Comparison of ENCODE assay signal across 29 cellular contexts in the genomic region with DNA sequence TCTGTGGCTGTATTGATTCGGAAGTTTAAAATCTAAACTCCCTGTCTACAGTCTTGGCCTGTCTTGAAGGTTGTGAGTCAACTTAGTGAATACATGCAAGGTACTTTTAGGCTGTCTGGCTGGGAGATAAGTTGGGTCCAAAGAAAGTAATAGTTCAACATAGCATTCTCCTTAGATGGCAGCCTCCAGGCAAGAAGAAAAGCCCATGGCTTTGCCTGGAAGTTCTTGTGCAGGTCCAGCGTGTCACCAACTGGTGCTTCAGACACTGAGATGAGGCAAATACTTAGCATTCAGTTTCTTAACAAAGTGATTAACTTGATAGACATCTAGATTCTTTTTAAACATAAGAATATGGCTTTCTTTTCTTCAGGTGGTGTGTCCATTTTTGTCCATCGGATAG.
"Had no signal": no experiment of that assay in that cellular context is flagged by ENCODE, and none has a peak within 500 bp of the region (broad histone marks: within the 10 kb centered on the region; RNA-seq: fewer than 3 reads in every experiment).

No MANE protein-coding gene starts in this region.

- H3K9me3 ChIP-seq: ovary, psoas muscle, right lobe of liver, sigmoid colon, thoracic aorta, thyroid gland, upper lobe of right lung, uterus had no signal

- H3K4me1 Mint-ChIP-seq: naive thymus-derived CD8-positive, alpha-beta T cell; stimulated activated naive B cell treated with anti-CD40 and anti-IgM and Interleukin-4, amounts not matched to agents 10 μg/mL and 1 μg/mL and 100 μg/mL, for 72 hours had no signal

- H2AFZ ChIP-seq: neural progenitor cell, parathyroid adenoma had no signal

- H3K4me3 Mint-ChIP-seq: naive thymus-derived CD8-positive, alpha-beta T cell; natural killer cell treated with Interleukin-12 subunit alpha and Interleukin-12 subunit beta and Interleukin-15 and Interleukin-18, amount 100 ng/mL, for 72 hours; nephron progenitor cell; neural progenitor cell; stimulated activated effector memory CD8-positive, alpha-beta T cell treated with anti-CD3 and anti-CD28 coated beads, Interleukin-12 subunit alpha, Interleukin-12 subunit beta, amount 100 ng/mL, for 72 hours; stimulated activated naive B cell treated with anti-CD40 and anti-IgM and Interleukin-4, amounts not matched to agents 10 μg/mL and 1 μg/mL and 100 μg/mL, for 72 hours; stimulated activated naive CD8-positive, alpha-beta T cell treated with anti-CD3 and anti-CD28 coated beads, Interleukin-15, Interleukin-2, amounts not matched to agents 100 ng/mL and 50 ng/mL, for 24 hours; type B pancreatic cell had no signal

- H3K9ac ChIP-seq: neural progenitor cell, parathyroid adenoma had no signal

- H3K36me3 ChIP-seq: neural progenitor cell, ovary, right lobe of liver, sigmoid colon, stomach, thoracic aorta, thyroid gland, upper lobe of right lung, uterus had no signal

- H3K4me2 ChIP-seq: neural progenitor cell had no signal

- H3K27ac Mint-ChIP-seq: naive thymus-derived CD8-positive, alpha-beta T cell; natural killer cell treated with Interleukin-12 subunit alpha and Interleukin-12 subunit beta and Interleukin-15 and Interleukin-18, amount 100 ng/mL, for 72 hours; nephron progenitor cell; neural progenitor cell; progenitor cell of endocrine pancreas; stimulated activated effector memory CD8-positive, alpha-beta T cell treated with anti-CD3 and anti-CD28 coated beads, Interleukin-12 subunit alpha, Interleukin-12 subunit beta, amount 100 ng/mL, for 72 hours; stimulated activated naive B cell treated with anti-CD40 and anti-IgM and Interleukin-4, amounts not matched to agents 10 μg/mL and 1 μg/mL and 100 μg/mL, for 72 hours; stimulated activated naive CD8-positive, alpha-beta T cell treated with anti-CD3 and anti-CD28 coated beads, Interleukin-15, Interleukin-2, amounts not matched to agents 100 ng/mL and 50 ng/mL, for 24 hours; type B pancreatic cell had no signal

- DNase-seq: naive thymus-derived CD8-positive, alpha-beta T cell; nephron progenitor cell; occipital lobe; ovary; posterior cingulate gyrus; psoas muscle; right cardiac atrium; right lobe of liver; sigmoid colon; small intestine; stimulated activated CD4-positive, alpha-beta T cell treated with anti-CD3 and anti-CD28 coated beads, Interleukin-15, amount 100 ng/mL, for 24 hours; stimulated activated CD4-positive, alpha-beta T cell treated with anti-CD3 and anti-CD28 coated beads, Interleukin-2, amount 100 ng/mL, for 24 hours; stimulated activated CD4-positive, alpha-beta T cell treated with anti-CD3 and anti-CD28 coated beads, Interleukin-2, amount 100 ng/mL, for 48 hours; stimulated activated CD4-positive, alpha-beta T cell treated with anti-CD3 and anti-CD28 coated beads, Interleukin-4, amount 100 ng/mL, for 24 hours; stimulated activated naive B cell treated with anti-CD40 and anti-IgM and Interleukin-4, amounts not matched to agents 10 μg/mL and 1 μg/mL and 100 μg/mL, for 72 hours; stimulated activated naive CD4-positive, alpha-beta T cell treated with Interleukin-2 at 50 U/mL for 16 hours; stomach; thyroid gland; upper lobe of right lung; uterus had no signal

- H3K27ac ChIP-seq: neural progenitor cell, ovary, parathyroid adenoma, psoas muscle, right lobe of liver, sigmoid colon, stomach, thoracic aorta, thyroid gland, tibial nerve, upper lobe of right lung, uterus had no signal

- H3K4me1 ChIP-seq: parathyroid adenoma, psoas muscle, right lobe of liver, sigmoid colon, thyroid gland, upper lobe of right lung, uterus had no signal

- H3K27me3 ChIP-seq: neural progenitor cell, ovary, right lobe of liver, sigmoid colon, stomach, thyroid gland, tibial nerve, upper lobe of right lung, uterus had no signal

- H3K9me3 Mint-ChIP-seq: nephron progenitor cell; stimulated activated naive B cell treated with anti-CD40 and anti-IgM and Interleukin-4, amounts not matched to agents 10 μg/mL and 1 μg/mL and 100 μg/mL, for 72 hours; type B pancreatic cell had no signal

- H3K27me3 Mint-ChIP-seq: naive thymus-derived CD8-positive, alpha-beta T cell; natural killer cell treated with Interleukin-12 subunit alpha and Interleukin-12 subunit beta and Interleukin-15 and Interleukin-18, amount 100 ng/mL, for 72 hours; stimulated activated naive B cell treated with anti-CD40 and anti-IgM and Interleukin-4, amounts not matched to agents 10 μg/mL and 1 μg/mL and 100 μg/mL, for 72 hours; stimulated activated naive CD8-positive, alpha-beta T cell treated with anti-CD3 and anti-CD28 coated beads, Interleukin-15, Interleukin-2, amounts not matched to agents 100 ng/mL and 50 ng/mL, for 24 hours; type B pancreatic cell had no signal

- H3K79me2 ChIP-seq: parathyroid adenoma had no signal

- H3K36me3 Mint-ChIP-seq: natural killer cell treated with Interleukin-12 subunit alpha and Interleukin-12 subunit beta and Interleukin-15 and Interleukin-18, amount 100 ng/mL, for 72 hours; stimulated activated effector memory CD8-positive, alpha-beta T cell treated with anti-CD3 and anti-CD28 coated beads, Interleukin-12 subunit alpha, Interleukin-12 subunit beta, amount 100 ng/mL, for 72 hours; type B pancreatic cell had no signal

- H3K4me3 ChIP-seq: neural progenitor cell, ovary, psoas muscle, right lobe of liver, sigmoid colon, stomach, thoracic aorta, thyroid gland, tibial nerve, upper lobe of right lung, uterus had no signal
